Comparison of ENCODE assay signal across 21 cellular contexts in genomic region chr20:44863661-44864060, GRCh38. TPM values are rescaled to one million over a fixed set of nuclear protein-coding genes. Genes with fewer than 3 reads are reported as not detected.
A peak's percentile ranks its signal among the peaks of the same experiment; 100 is the strongest.
DNase-seq lines count a peak whose midpoint lies in the region; ATAC-seq and TF ChIP-seq lines count a peak whose summit lies in the region.
"Had no signal": no experiment of that assay in that cellular context is flagged by ENCODE, and none has a peak within 500 bp of the region (broad histone marks: within the 10 kb centered on the region; RNA-seq: fewer than 3 reads in every experiment).

No MANE protein-coding gene starts in this region.

- no peaks in the 10 kb centered on the region for H3K9me3 ChIP-seq in heart left ventricle
- H3K9me3 ChIP-seq in right atrium auricular region, result no peaks in the 10 kb centered on the region
- no peaks in the 10 kb centered on the region for H3K9me3 ChIP-seq in ascending aorta
- H3K9me3 ChIP-seq in aorta (ENCODE audit: control insufficient read depth, low read length), result no peaks in the 10 kb centered on the region
- H3K9me3 ChIP-seq: psoas muscle, SJSA1 had no signal

- H3K9me3 Mint-ChIP-seq in nephron, result no peaks in the 10 kb centered on the region
- H3K9me3 Mint-ChIP-seq: activated naive CD8-positive, alpha-beta T cell treated with anti-CD3 and anti-CD28 coated beads, Interleukin-2, amount 50 U/mL, for 24 hours; neural progenitor cell had no signal

- peaks cover 0 to 5% (median 0%) of the 10 kb centered on the region in 9 donors for H3K27me3 ChIP-seq in heart left ventricle
- no peaks in the 10 kb centered on the region for H3K27me3 ChIP-seq in right atrium auricular region
- no peaks in the 10 kb centered on the region for H3K27me3 ChIP-seq in ascending aorta
- H3K27me3 ChIP-seq in aorta (ENCODE audit: control insufficient read depth in 1 of 2, insufficient read depth in 2 of 2, low read length in 1 of 2), result no peaks in the 10 kb centered on the region

- H3K4me3 ChIP-seq in heart left ventricle (no peak overlapping the region), right atrium auricular region (no peak overlapping the region), ascending aorta (no peak overlapping the region), aorta (ENCODE audit: low read length in 2 of 2) (no peak overlapping the region)
- H3K4me3 ChIP-seq: lung, neural progenitor cell, psoas muscle, SJSA1 had no signal

- peaks cover 0 to 34% (median 9%) of the 10 kb centered on the region in 12 donors for H3K4me1 ChIP-seq in heart left ventricle
- H3K4me1 ChIP-seq in right atrium auricular region, result peaks cover 0 to 18% of the 10 kb centered on the region in 2 donors
- H3K4me1 ChIP-seq in ascending aorta, result peaks cover 19 to 53% of the 10 kb centered on the region in 2 donors
- H3K4me1 ChIP-seq in aorta (ENCODE audit: control insufficient read depth in 1 of 2, insufficient read depth in 2 of 2, low read length in 2 of 2), result peaks cover 5 to 11% of the 10 kb centered on the region in 2 donors
- H3K4me1 ChIP-seq: foreskin keratinocyte, neural progenitor cell had no signal

- H3K36me3 ChIP-seq in heart left ventricle (no peaks in the 10 kb centered on the region), right atrium auricular region (no peaks in the 10 kb centered on the region), ascending aorta (no peaks in the 10 kb centered on the region), aorta (ENCODE audit: control insufficient read depth in 1 of 2, insufficient read depth in 2 of 2, low read length in 1 of 2) (no peaks in the 10 kb centered on the region)
- H3K36me3 ChIP-seq: neural progenitor cell, SJSA1 had no signal

- WGBS in heart left ventricle, 4 donors, result 27 to 49% (median 31%) methylated on average over 2 of the region's 2 CpGs
- 15 to 35% methylated on average over 2 of the region's 2 CpGs for WGBS in aorta, 2 donors

- peak overlapping the region in 2 of 3 experiments; percentile 14 to 75 for H3K27ac Mint-ChIP-seq in nephron
- H3K27ac Mint-ChIP-seq: activated naive CD8-positive, alpha-beta T cell treated with anti-CD3 and anti-CD28 coated beads, Interleukin-2, amount 50 U/mL, for 24 hours; neural progenitor cell had no signal

- no peak for TF ChIP-seq CTCF in heart left ventricle (IDR thresholded peaks at IDR 0.05)
- TF ChIP-seq CTCF in right atrium auricular region (IDR thresholded peaks at IDR 0.05), result no peak
- TF ChIP-seq CTCF in ascending aorta (IDR thresholded peaks at IDR 0.05), result no peak
- no peak for TF ChIP-seq CTCF in nephron (IDR thresholded peaks at IDR 0.05; ENCODE audit: unreplicated experiment in 3 of 3)

- intact Hi-C loops in heart left ventricle (cut with DNase I), result loop anchor here in 5 of 10 donors (2.0 to 10.0 kb wide), 4 partner anchors 117 to 479 kb away; no protein-coding TSS in a partner anchor
- intact Hi-C loops in ascending aorta (cut with DNase I), result loop anchor here (5.0 to 10.0 kb wide), 4 partner anchors 131 to 649 kb away; partner anchors contain the start of genes OSER1 and TTPAL
- intact Hi-C loops in aorta (cut with DNase I), result loop anchor here (2.0 to 5.0 kb wide), 2 partner anchors 171 to 176 kb away; no protein-coding TSS in a partner anchor

- no peak for TF ChIP-seq POLR2A in heart left ventricle (IDR thresholded peaks at IDR 0.05)

- ATAC-seq in heart left ventricle (peak in 3 of 4 donors; percentile 49 to 70 (median 53)), aorta (ENCODE audit: low FRiP score) (no peak), left lobe of liver (no peak), GM18909 (IDR thresholded peaks at IDR 0.05; ENCODE audit: poor library complexity, unreplicated experiment) (no peak)
- ATAC-seq: activated naive CD8-positive, alpha-beta T cell treated with anti-CD3 and anti-CD28 coated beads, Interleukin-2, amount 50 U/mL, for 24 hours; foreskin keratinocyte; psoas muscle had no signal

- DNase-seq in heart left ventricle (no peak), right atrium auricular region (ENCODE audit: low spot score) (no peak), ascending aorta (ENCODE audit: low spot score in 2 of 2) (no peak), aorta (no peak), islet precursor cell (no peak), left lobe of liver (ENCODE audit: low spot score) (no peak)
- DNase-seq: activated CD4-positive, CD25-positive, alpha-beta regulatory T cell treated with anti-CD3 and anti-CD28 coated beads, Interleukin-2, amount 50 U/mL, for 72 hours; activated gamma-delta T cell; activated naive CD8-positive, alpha-beta T cell treated with anti-CD3 and anti-CD28 coated beads, Interleukin-2, amount 50 U/mL, for 24 hours; effector CD4-positive, alpha-beta T cell; foreskin keratinocyte; hypothalamus; psoas muscle; T-helper 1 cell had no signal

- no peak overlapping the region for H3K4me3 Mint-ChIP-seq in nephron
- H3K4me3 Mint-ChIP-seq: activated naive CD8-positive, alpha-beta T cell treated with anti-CD3 and anti-CD28 coated beads, Interleukin-2, amount 50 U/mL, for 24 hours; neural progenitor cell had no signal

- H3K27me3 Mint-ChIP-seq in nephron (ENCODE audit: low read depth), result peaks cover 7% of the 10 kb centered on the region
- H3K27me3 Mint-ChIP-seq: activated naive CD8-positive, alpha-beta T cell treated with anti-CD3 and anti-CD28 coated beads, Interleukin-2, amount 50 U/mL, for 24 hours had no signal

- H3K36me3 Mint-ChIP-seq in nephron (ENCODE audit: low read depth), result no peaks in the 10 kb centered on the region
- H3K36me3 Mint-ChIP-seq: brain, neural progenitor cell had no signal

- H3K27ac ChIP-seq in heart left ventricle, result no peak overlapping the region
- no peak overlapping the region for H3K27ac ChIP-seq in right atrium auricular region
- peak overlapping the region; percentile 91 for H3K27ac ChIP-seq in ascending aorta
- peak overlapping the region; percentile 26 to 36 for H3K27ac ChIP-seq in aorta (ENCODE audit: low read depth in 1 of 2, low read length in 2 of 2)
- H3K27ac ChIP-seq: foreskin keratinocyte, neural progenitor cell, psoas muscle, SJSA1 had no signal

- peaks cover 40% of the 10 kb centered on the region for H3K4me1 Mint-ChIP-seq in nephron

RNA-seq across cellular contexts. Expression of gene YWHAB, which starts 21.8 kb away (rescaled TPM):
- total RNA-seq in heart left ventricle, result 100 to 1,000 TPM in 6 of 9 donors, 10 to 100 TPM in 3; 70.8 to 160 (median 120) TPM
- 100 to 1,000 TPM in 1 of 2 donors, 10 to 100 TPM in 1; 32.2 to 154 TPM for polyA plus RNA-seq in heart left ventricle
- 10 to 100 TPM; 75.9 to 78.5 TPM for total RNA-seq in right atrium auricular region
- 50.4 TPM for total RNA-seq in ascending aorta
- total RNA-seq in aorta, result 100 to 1,000 TPM; 166 to 167 TPM
- polyA plus RNA-seq in aorta, result 100 to 1,000 TPM; 105 to 117 TPM
- total RNA-seq in left lobe of liver, result 52.5 TPM

RNA-seq across cellular contexts. Expression of gene PABPC1L, which starts 46.2 kb away (rescaled TPM):
- total RNA-seq in heart left ventricle (1 to 10 TPM in 8 of 9 donors, under 1 TPM in 1; 0.58 to 5.9 (median 2.3) TPM), right atrium auricular region (1 to 10 TPM; 1.5 to 2.3 TPM), ascending aorta (22.9 TPM), aorta (10 to 100 TPM; 21.6 to 27.2 TPM), left lobe of liver (37.3 TPM)
- polyA plus RNA-seq in heart left ventricle (1 to 10 TPM; 2.8 to 3.1 TPM), aorta (10 to 100 TPM in 1 of 2 donors, 1 to 10 TPM in 1; 1.4 to 77.2 TPM)

RNA-seq across cellular contexts. Expression of gene RIMS4, which starts 53.3 kb away (rescaled TPM):
- total RNA-seq in heart left ventricle (under 1 TPM in 4 of 9 donors, not detected in 5; 0.10 to 0.59 (median 0.29) TPM), right atrium auricular region (1 to 10 TPM in 1 of 2 donors, under 1 TPM in 1; 0.47 to 1.5 TPM), ascending aorta (4.0 TPM), aorta (10 to 100 TPM in 1 of 2 donors, 1 to 10 TPM in 1; 2.8 to 16.6 TPM), left lobe of liver (not detected)
- polyA plus RNA-seq in heart left ventricle (under 1 TPM; 0.04 to 0.06 TPM), aorta (1 to 10 TPM in 1 of 2 donors, under 1 TPM in 1; 0.46 to 2.3 TPM)
- total RNA-seq: foreskin keratinocyte, SJSA1 had no signal
- polyA plus RNA-seq: BJ, foreskin keratinocyte had no signal

Comparison
In these comparisons a context has a peak if more than half of its experiments do, and no peak if none do; other contexts are left out.
1. ATAC-seq: peak in heart left ventricle (3 of 4); none in aorta (single experiment), left lobe of liver (single experiment) and GM18909 (single experiment).
2. H3K27ac ChIP-seq: peak in ascending aorta (2 of 2) and aorta (2 of 2); none in heart left ventricle (0 of 12) and right atrium auricular region (0 of 2).